In genomic region chr11:112226062-112226921, GRCh38 we compare ENCODE assay signal across 1 cellular context.
TF ChIP-seq lines count a peak whose summit lies in the region.

Gene PTS (plus strand): TSS chr11:112226428. CDS start chr11:112226444, 16 bp downstream.

TF ChIP-seq in HepG2, 621 proteins besides CTCF, POLR2A, EP300 and RAD21 (continued from another document and continues in another):
- TF ChIP-seq STAT6 (CRISPR knock-in tag; IDR thresholded peaks at IDR 0.05; ENCODE audit: borderline replicate concordance) (no peak), YY1 (IDR thresholded peaks at IDR 0.05; ENCODE audit: insufficient read depth, insufficient replicate concordance, low read depth, low read length) (no peak), RFX1 (IDR thresholded peaks at IDR 0.05) (no peak), GABPB1 (CRISPR knock-in tag; IDR thresholded peaks at IDR 0.05) (peak; percentile 91), PAWR (CRISPR knock-in tag; IDR thresholded peaks at IDR 0.05; ENCODE audit: borderline replicate concordance) (no peak), RNF2 (conservative IDR thresholded peaks at IDR 0.05; ENCODE audit: low read depth) (0 out of 2 replicates have a peak, but pooled peaks have one; percentile 40), ZNF766 (CRISPR knock-in tag; IDR thresholded peaks at IDR 0.05; ENCODE audit: borderline replicate concordance) (peak; percentile 30), GPN1 (CRISPR knock-in tag; IDR thresholded peaks at IDR 0.05; ENCODE audit: borderline replicate concordance) (no peak), SNAPC4 (CRISPR knock-in tag; IDR thresholded peaks at IDR 0.05) (no peak), ZNF496 (CRISPR knock-in tag; IDR thresholded peaks at IDR 0.05; ENCODE audit: insufficient replicate concordance) (no peak), REPIN1 (CRISPR knock-in tag; IDR thresholded peaks at IDR 0.05; ENCODE audit: borderline replicate concordance, low read depth) (no peak; the same call in 1 of the 2 replicates), ZSCAN20 (CRISPR knock-in tag; IDR thresholded peaks at IDR 0.05; ENCODE audit: borderline replicate concordance) (peak; percentile 82; the same call in 1 of the 2 replicates), SIX1 (CRISPR knock-in tag; IDR thresholded peaks at IDR 0.05; ENCODE audit: borderline replicate concordance) (no peak), ZNF431 (CRISPR knock-in tag; IDR thresholded peaks at IDR 0.05; ENCODE audit: borderline replicate concordance, low read depth) (0 out of 2 replicates have a peak, but pooled peaks have one; percentile 13), ISL2 (CRISPR knock-in tag; IDR thresholded peaks at IDR 0.05) (0 out of 2 replicates have a peak, but pooled peaks have one; percentile 10), ZNF510 (CRISPR knock-in tag; IDR thresholded peaks at IDR 0.05; ENCODE audit: low read depth) (no peak), SMYD3 (CRISPR knock-in tag; IDR thresholded peaks at IDR 0.05) (no peak), THYN1 (CRISPR knock-in tag; IDR thresholded peaks at IDR 0.05; ENCODE audit: borderline replicate concordance, low read depth) (no peak), ZNF572 (CRISPR knock-in tag; IDR thresholded peaks at IDR 0.05) (no peak), ZFYVE20 (CRISPR knock-in tag; IDR thresholded peaks at IDR 0.05; ENCODE audit: borderline replicate concordance, low read depth) (no peak), MED1 (CRISPR knock-in tag; IDR thresholded peaks at IDR 0.05) (peak; percentile 48), ZFP36 (IDR thresholded peaks at IDR 0.05; ENCODE audit: borderline replicate concordance, low read depth, low read length, partially characterized antibody) (peak; percentile 30), FOXO4 (CRISPR knock-in tag; conservative IDR thresholded peaks at IDR 0.05) (0 out of 2 replicates have a peak, but pooled peaks have one; percentile 71), UBTF (CRISPR knock-in tag; IDR thresholded peaks at IDR 0.05) (no peak; the same call in 1 of the 2 replicates), PRPF4 (IDR thresholded peaks at IDR 0.05; ENCODE audit: low read depth, low read length, poor library complexity, severe bottlenecking) (no peak), ZNF468 (CRISPR knock-in tag; IDR thresholded peaks at IDR 0.05) (peak; percentile 29; the same call in 1 of the 2 replicates), KLF6 (CRISPR knock-in tag; IDR thresholded peaks at IDR 0.05) (peak; percentile 71; the same call in 1 of the 2 replicates), ARNT (IDR thresholded peaks at IDR 0.05) (no peak), HOXD1 (CRISPR knock-in tag; IDR thresholded peaks at IDR 0.05) (peak; percentile 71; the same call in 1 of the 2 replicates), SNAPC2 (CRISPR knock-in tag; IDR thresholded peaks at IDR 0.05) (no peak), ZNF7 (CRISPR knock-in tag; IDR thresholded peaks at IDR 0.05) (no peak), SAFB2 (CRISPR knock-in tag; IDR thresholded peaks at IDR 0.05; ENCODE audit: borderline replicate concordance, low read depth) (peak; percentile 93; the same call in 1 of the 2 replicates), ZNF382 (CRISPR knock-in tag; IDR thresholded peaks at IDR 0.05; ENCODE audit: borderline replicate concordance) (no peak), ZNF614 (CRISPR knock-in tag; IDR thresholded peaks at IDR 0.05; ENCODE audit: borderline replicate concordance) (0 out of 2 replicates have a peak, but pooled peaks have one; percentile 67), JDP2 (CRISPR knock-in tag; IDR thresholded peaks at IDR 0.05; ENCODE audit: borderline replicate concordance) (no peak), YEATS2 (CRISPR knock-in tag; IDR thresholded peaks at IDR 0.05; ENCODE audit: borderline replicate concordance) (peak; percentile 86), HMGXB4 (CRISPR knock-in tag; IDR thresholded peaks at IDR 0.05; ENCODE audit: borderline replicate concordance in 1 of 2, low read depth in 1 of 2) (peak; percentile 66 to 78; a peak in 2 of 4 replicates), GABPA (IDR thresholded peaks at IDR 0.05; ENCODE audit: low read depth, low read length) (peak; percentile 61), GABPA (CRISPR knock-in tag; IDR thresholded peaks at IDR 0.05; ENCODE audit: low read depth) (peak; percentile 80), HOXA3 (CRISPR knock-in tag; IDR thresholded peaks at IDR 0.05) (peak; percentile 81), SOX5 (CRISPR knock-in tag; IDR thresholded peaks at IDR 0.05; ENCODE audit: borderline replicate concordance) (peak; percentile 17; the same call in 1 of the 2 replicates), CREM (IDR thresholded peaks at IDR 0.05) (no peak), CREM (CRISPR knock-in tag; IDR thresholded peaks at IDR 0.05) (no peak), ADNP (CRISPR knock-in tag; IDR thresholded peaks at IDR 0.05) (no peak), ZNF597 (CRISPR knock-in tag; IDR thresholded peaks at IDR 0.05) (no peak), ZBTB14 (CRISPR knock-in tag; IDR thresholded peaks at IDR 0.05) (no peak), ZNF350 (CRISPR knock-in tag; IDR thresholded peaks at IDR 0.05; ENCODE audit: borderline replicate concordance, low read depth) (0 out of 2 replicates have a peak, but pooled peaks have one; percentile 40), ATRX (CRISPR knock-in tag; IDR thresholded peaks at IDR 0.05; ENCODE audit: borderline replicate concordance) (no peak), MXD4 (CRISPR knock-in tag; IDR thresholded peaks at IDR 0.05) (0 out of 2 replicates have a peak, but pooled peaks have one; percentile 24)
